ENCODE assay signal across 1 cellular context in genomic region chr4:164731827-164732474, GRCh38.
A peak's percentile ranks its signal among the peaks of the same experiment; 100 is the strongest.
TF ChIP-seq lines count a peak whose summit lies in the region.

No MANE protein-coding gene starts in this region.

TF ChIP-seq in H1, 55 proteins besides CTCF, POLR2A, EP300 and RAD21:
- TF ChIP-seq YY1 (IDR thresholded peaks at IDR 0.05; ENCODE audit: low read depth, low read length) = peak; percentile 30; the same call in 1 of the 2 replicates
- no peak for TF ChIP-seq POLR2AphosphoS5 (IDR thresholded peaks at IDR 0.05; ENCODE audit: low read depth, low read length)
